ENCODE assay signal across 1 cellular context in the genomic region with DNA sequence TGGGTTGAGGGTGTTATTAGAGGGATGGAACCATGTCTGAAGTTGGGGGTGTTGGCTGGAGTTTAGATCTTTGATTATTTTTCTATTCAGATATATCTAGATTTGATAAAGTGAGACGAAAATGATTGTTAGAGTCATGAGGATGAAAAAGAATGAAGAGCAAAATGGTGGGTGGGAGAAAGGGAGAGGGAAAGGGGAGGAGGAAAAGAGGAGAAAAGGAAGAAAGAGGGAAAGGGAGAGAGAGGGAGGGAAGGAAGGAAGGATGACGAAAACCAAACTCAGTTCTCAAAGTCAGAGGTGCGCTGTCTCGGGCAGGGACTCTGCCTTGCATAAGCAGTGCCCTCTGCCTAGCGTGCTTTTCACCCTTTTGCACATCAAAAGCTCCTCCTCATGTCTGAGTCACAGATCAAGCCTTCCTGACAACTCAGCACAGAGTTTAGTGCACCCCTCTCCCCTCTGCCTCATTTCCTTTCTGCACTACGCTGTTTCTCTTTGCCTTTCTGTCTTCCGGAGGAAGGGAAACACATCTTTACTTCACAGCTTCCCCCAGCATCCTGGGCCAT.
TF ChIP-seq lines count a peak whose summit lies in the region.

No MANE protein-coding gene starts in this region.

TF ChIP-seq in GM23338, 12 proteins besides CTCF, POLR2A, EP300 and RAD21 (continued from another document):
- TF ChIP-seq, protein P1, sequence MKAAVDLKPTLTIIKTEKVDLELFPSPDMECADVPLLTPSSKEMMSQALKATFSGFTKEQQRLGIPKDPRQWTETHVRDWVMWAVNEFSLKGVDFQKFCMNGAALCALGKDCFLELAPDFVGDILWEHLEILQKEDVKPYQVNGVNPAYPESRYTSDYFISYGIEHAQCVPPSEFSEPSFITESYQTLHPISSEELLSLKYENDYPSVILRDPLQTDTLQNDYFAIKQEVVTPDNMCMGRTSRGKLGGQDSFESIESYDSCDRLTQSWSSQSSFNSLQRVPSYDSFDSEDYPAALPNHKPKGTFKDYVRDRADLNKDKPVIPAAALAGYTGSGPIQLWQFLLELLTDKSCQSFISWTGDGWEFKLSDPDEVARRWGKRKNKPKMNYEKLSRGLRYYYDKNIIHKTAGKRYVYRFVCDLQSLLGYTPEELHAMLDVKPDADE (IDR thresholded peaks at IDR 0.05): no peak
- TF ChIP-seq ZNF114 (CRISPR knock-in tag; IDR thresholded peaks at IDR 0.05): no peak
- TF ChIP-seq EZH2phosphoT487 (IDR thresholded peaks at IDR 0.05; ENCODE audit: unreplicated experiment): no peak
- TF ChIP-seq POLR2AphosphoS5 (IDR thresholded peaks at IDR 0.05; ENCODE audit: low read depth): no peak
- TF ChIP-seq, protein P2, sequence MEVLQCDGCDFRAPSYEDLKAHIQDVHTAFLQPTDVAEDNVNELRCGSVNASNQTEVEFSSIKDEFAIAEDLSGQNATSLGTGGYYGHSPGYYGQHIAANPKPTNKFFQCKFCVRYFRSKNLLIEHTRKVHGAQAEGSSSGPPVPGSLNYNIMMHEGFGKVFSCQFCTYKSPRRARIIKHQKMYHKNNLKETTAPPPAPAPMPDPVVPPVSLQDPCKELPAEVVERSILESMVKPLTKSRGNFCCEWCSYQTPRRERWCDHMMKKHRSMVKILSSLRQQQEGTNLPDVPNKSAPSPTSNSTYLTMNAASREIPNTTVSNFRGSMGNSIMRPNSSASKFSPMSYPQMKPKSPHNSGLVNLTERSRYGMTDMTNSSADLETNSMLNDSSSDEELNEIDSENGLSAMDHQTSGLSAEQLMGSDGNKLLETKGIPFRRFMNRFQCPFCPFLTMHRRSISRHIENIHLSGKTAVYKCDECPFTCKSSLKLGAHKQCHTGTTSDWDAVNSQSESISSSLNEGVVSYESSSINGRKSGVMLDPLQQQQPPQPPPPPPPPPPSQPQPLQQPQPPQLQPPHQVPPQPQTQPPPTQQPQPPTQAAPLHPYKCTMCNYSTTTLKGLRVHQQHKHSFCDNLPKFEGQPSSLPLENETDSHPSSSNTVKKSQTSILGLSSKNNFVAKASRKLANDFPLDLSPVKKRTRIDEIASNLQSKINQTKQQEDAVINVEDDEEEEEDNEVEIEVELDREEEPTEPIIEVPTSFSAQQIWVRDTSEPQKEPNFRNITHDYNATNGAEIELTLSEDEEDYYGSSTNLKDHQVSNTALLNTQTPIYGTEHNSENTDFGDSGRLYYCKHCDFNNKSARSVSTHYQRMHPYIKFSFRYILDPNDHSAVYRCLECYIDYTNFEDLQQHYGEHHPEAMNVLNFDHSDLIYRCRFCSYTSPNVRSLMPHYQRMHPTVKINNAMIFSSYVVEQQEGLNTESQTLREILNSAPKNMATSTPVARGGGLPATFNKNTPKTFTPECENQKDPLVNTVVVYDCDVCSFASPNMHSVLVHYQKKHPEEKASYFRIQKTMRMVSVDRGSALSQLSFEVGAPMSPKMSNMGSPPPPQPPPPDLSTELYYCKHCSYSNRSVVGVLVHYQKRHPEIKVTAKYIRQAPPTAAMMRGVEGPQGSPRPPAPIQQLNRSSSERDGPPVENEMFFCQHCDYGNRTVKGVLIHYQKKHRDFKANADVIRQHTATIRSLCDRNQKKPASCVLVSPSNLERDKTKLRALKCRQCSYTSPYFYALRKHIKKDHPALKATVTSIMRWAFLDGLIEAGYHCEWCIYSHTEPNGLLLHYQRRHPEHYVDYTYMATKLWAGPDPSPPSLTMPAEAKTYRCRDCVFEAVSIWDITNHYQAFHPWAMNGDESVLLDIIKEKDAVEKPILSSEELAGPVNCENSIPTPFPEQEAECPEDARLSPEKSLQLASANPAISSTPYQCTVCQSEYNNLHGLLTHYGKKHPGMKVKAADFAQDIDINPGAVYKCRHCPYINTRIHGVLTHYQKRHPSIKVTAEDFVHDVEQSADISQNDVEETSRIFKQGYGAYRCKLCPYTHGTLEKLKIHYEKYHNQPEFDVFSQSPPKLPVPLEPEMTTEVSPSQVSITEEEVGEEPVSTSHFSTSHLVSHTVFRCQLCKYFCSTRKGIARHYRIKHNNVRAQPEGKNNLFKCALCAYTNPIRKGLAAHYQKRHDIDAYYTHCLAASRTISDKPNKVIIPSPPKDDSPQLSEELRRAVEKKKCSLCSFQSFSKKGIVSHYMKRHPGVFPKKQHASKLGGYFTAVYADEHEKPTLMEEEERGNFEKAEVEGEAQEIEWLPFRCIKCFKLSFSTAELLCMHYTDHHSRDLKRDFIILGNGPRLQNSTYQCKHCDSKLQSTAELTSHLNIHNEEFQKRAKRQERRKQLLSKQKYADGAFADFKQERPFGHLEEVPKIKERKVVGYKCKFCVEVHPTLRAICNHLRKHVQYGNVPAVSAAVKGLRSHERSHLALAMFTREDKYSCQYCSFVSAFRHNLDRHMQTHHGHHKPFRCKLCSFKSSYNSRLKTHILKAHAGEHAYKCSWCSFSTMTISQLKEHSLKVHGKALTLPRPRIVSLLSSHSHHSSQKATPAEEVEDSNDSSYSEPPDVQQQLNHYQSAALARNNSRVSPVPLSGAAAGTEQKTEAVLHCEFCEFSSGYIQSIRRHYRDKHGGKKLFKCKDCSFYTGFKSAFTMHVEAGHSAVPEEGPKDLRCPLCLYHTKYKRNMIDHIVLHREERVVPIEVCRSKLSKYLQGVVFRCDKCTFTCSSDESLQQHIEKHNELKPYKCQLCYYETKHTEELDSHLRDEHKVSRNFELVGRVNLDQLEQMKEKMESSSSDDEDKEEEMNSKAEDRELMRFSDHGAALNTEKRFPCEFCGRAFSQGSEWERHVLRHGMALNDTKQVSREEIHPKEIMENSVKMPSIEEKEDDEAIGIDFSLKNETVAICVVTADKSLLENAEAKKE (CRISPR knock-in tag; IDR thresholded peaks at IDR 0.05): no peak
- TF ChIP-seq EZH2 (IDR thresholded peaks at IDR 0.05; ENCODE audit: low read depth, unreplicated experiment): no peak
- no peak for TF ChIP-seq CREB1 (CRISPR knock-in tag; IDR thresholded peaks at IDR 0.05; ENCODE audit: low read depth)
- no peak for TF ChIP-seq NANOG (IDR thresholded peaks at IDR 0.05; ENCODE audit: borderline replicate concordance)
